In genomic region chr3:120171134-120171863, GRCh38 we compare ENCODE assay signal across 14 cellular contexts.
A peak's percentile ranks its signal among the peaks of the same experiment; 100 is the strongest.
DNase-seq lines count a peak whose midpoint lies in the region; ATAC-seq and TF ChIP-seq lines count a peak whose summit lies in the region.
"Had no signal": no experiment of that assay in that cellular context is flagged by ENCODE, and none has a peak within 500 bp of the region (broad histone marks: within the 10 kb centered on the region; RNA-seq: fewer than 3 reads in every experiment).

No MANE protein-coding gene starts in this region.

- intact Hi-C loops in psoas muscle (cut with DNase I): no loop called here

- H3K27ac ChIP-seq in fibroblast of lung (ENCODE audit: insufficient read depth, low read length) (no peak overlapping the region), psoas muscle (no peak overlapping the region)
- H3K27ac ChIP-seq: SJCRH30 had no signal

- H3K9me3 ChIP-seq in fibroblast of lung (ENCODE audit: control insufficient read depth, insufficient read depth, low read depth, low read length) (no peaks in the 10 kb centered on the region), psoas muscle (no peaks in the 10 kb centered on the region)
- H3K9me3 ChIP-seq: SJCRH30 had no signal

- no peaks in the 10 kb centered on the region for H3K36me3 Mint-ChIP-seq in osteocyte (ENCODE audit: unreplicated experiment)

- H3K9ac ChIP-seq in fibroblast of lung (ENCODE audit: insufficient read depth, low read length): no peak overlapping the region

- TF ChIP-seq CTCF in fibroblast of lung (conservative IDR thresholded peaks at IDR 0.05 in 1 of 2, IDR thresholded peaks at IDR 0.05 in 1 of 2; ENCODE audit: low read depth in 1 of 2, low read length in 2 of 2) (no peak), psoas muscle (IDR thresholded peaks at IDR 0.05) (no peak), osteocyte (IDR thresholded peaks at IDR 0.05) (no peak)

- H3K4me3 Mint-ChIP-seq in osteocyte (ENCODE audit: unreplicated experiment): no peak overlapping the region
- H3K4me3 Mint-ChIP-seq: activated CD4-positive, alpha-beta memory T cell treated with anti-CD3 and anti-CD28 coated beads, Interleukin-2, amount 10 ng/mL, durations not matched to agents 7 days and 5 days; IgD-negative memory B cell had no signal

- no peak overlapping the region for H3K27ac Mint-ChIP-seq in osteocyte (ENCODE audit: unreplicated experiment)
- H3K27ac Mint-ChIP-seq: activated CD4-positive, alpha-beta memory T cell treated with anti-CD3 and anti-CD28 coated beads, Interleukin-2, amount 10 ng/mL, durations not matched to agents 7 days and 5 days; IgD-negative memory B cell had no signal

- no peak overlapping the region for H2AFZ ChIP-seq in fibroblast of lung (ENCODE audit: low read length)

- H4K20me1 ChIP-seq in fibroblast of lung (ENCODE audit: control insufficient read depth, extremely low read depth, insufficient read depth, low read length): no peaks in the 10 kb centered on the region

- peaks cover 36% of the 10 kb centered on the region for H3K4me1 Mint-ChIP-seq in osteocyte (ENCODE audit: unreplicated experiment)
- H3K4me1 Mint-ChIP-seq: activated CD4-positive, alpha-beta memory T cell treated with anti-CD3 and anti-CD28 coated beads, Interleukin-2, amount 10 ng/mL, durations not matched to agents 7 days and 5 days; IgD-negative memory B cell had no signal

- no peak overlapping the region for H3K4me2 ChIP-seq in fibroblast of lung (ENCODE audit: extremely low read depth, insufficient read depth, low read length)

- peak in 3 of 4 donors; percentile 6 to 67 (median 54) for ATAC-seq in psoas muscle

- DNase-seq in DMS 273 (lab: John Stamatoyannopoulos, UW; ENCODE audit: unreplicated experiment) (peak; percentile 80), NCI-H510A (lab: John Stamatoyannopoulos, UW) (peak; percentile 5), fibroblast of lung (ENCODE audit: low read depth in 2 of 2) (peak; percentile 21 to 64), psoas muscle (no peak), RKO (ENCODE audit: low spot score) (no peak), osteocyte (ENCODE audit: extremely low spot score, unreplicated experiment) (no peak), SW480 (ENCODE audit: low spot score) (no peak)
- DNase-seq: activated CD4-positive, alpha-beta memory T cell treated with anti-CD3 and anti-CD28 coated beads, Interleukin-2, amount 10 ng/mL, durations not matched to agents 7 days and 5 days; activated effector memory CD4-positive, alpha-beta T cell treated with Interleukin-2 at 50 U/mL for 16 hours; effector CD4-positive, alpha-beta T cell; NCI-H82; SJCRH30; stimulated activated CD4-positive, alpha-beta T cell treated with anti-CD3 and anti-CD28 coated beads, Interleukin-2, amount 100 ng/mL, for 24 hours had no signal

- H3K79me2 ChIP-seq in fibroblast of lung (ENCODE audit: control insufficient read depth, insufficient read depth, low read length): no peaks in the 10 kb centered on the region

- no peaks in the 10 kb centered on the region for H3K9me3 Mint-ChIP-seq in osteocyte (ENCODE audit: unreplicated experiment)
- H3K9me3 Mint-ChIP-seq: activated CD4-positive, alpha-beta memory T cell treated with anti-CD3 and anti-CD28 coated beads, Interleukin-2, amount 10 ng/mL, durations not matched to agents 7 days and 5 days; IgD-negative memory B cell had no signal

- H3K4me3 ChIP-seq in fibroblast of lung (replicated peaks in 1 of 4; ENCODE audit: control extremely low read depth in 1 of 4, insufficient read depth in 1 of 4, low read depth in 3 of 4, low read length in 4 of 4) (no peak overlapping the region), psoas muscle (no peak overlapping the region)
- H3K4me3 ChIP-seq: SJCRH30 had no signal

- H3K27me3 ChIP-seq in fibroblast of lung (ENCODE audit: control insufficient read depth, insufficient read depth, low read length) (no peaks in the 10 kb centered on the region), psoas muscle (ENCODE audit: insufficient read depth in 3 of 3, low read length in 2 of 3) (no peaks in the 10 kb centered on the region)
- H3K27me3 ChIP-seq: SJCRH30 had no signal

- 56 to 76% (median 58%) methylated on average over 8 of the region's 8 CpGs for WGBS in psoas muscle, 3 donors

- H3K4me1 ChIP-seq in fibroblast of lung (ENCODE audit: control insufficient read depth, extremely low read depth, insufficient read depth, low read length): peaks cover 17% of the 10 kb centered on the region
- H3K4me1 ChIP-seq in psoas muscle: peaks cover 7% of the 10 kb centered on the region
- H3K4me1 ChIP-seq: SJCRH30 had no signal

- no peaks in the 10 kb centered on the region for H3K27me3 Mint-ChIP-seq in osteocyte (ENCODE audit: unreplicated experiment)
- H3K27me3 Mint-ChIP-seq: activated CD4-positive, alpha-beta memory T cell treated with anti-CD3 and anti-CD28 coated beads, Interleukin-2, amount 10 ng/mL, durations not matched to agents 7 days and 5 days; IgD-negative memory B cell had no signal

- H3K36me3 ChIP-seq in fibroblast of lung (ENCODE audit: control insufficient read depth, insufficient read depth, low read length) (no peaks in the 10 kb centered on the region), psoas muscle (ENCODE audit: insufficient read depth in 1 of 2, low read depth in 1 of 2) (no peaks in the 10 kb centered on the region)
- H3K36me3 ChIP-seq: SJCRH30 had no signal

Comparison
In these comparisons a context has a peak if more than half of its experiments do, and no peak if none do; other contexts are left out.
1. DNase-seq: peak in DMS 273 (single experiment), NCI-H510A (single experiment) and fibroblast of lung (2 of 2); none in psoas muscle (0 of 2), RKO (single experiment), osteocyte (single experiment) and SW480 (single experiment).